ENCODE assay signal across 8 cellular contexts in genomic region chr10:67883710-67884312, GRCh38. TPM values are rescaled to one million over a fixed set of nuclear protein-coding genes. Genes with fewer than 3 reads are reported as not detected.
DNase-seq lines count a peak whose midpoint lies in the region; ATAC-seq, FAIRE-seq and TF ChIP-seq lines count a peak whose summit lies in the region.

No MANE protein-coding gene starts in this region.

- POLR2A ChIA-PET in OCI-LY7 (lab: Charles Lee) = interaction anchor here (0.6 to 2.0 kb wide), 16 partner anchors 11 to 449 kb away, joined by 3 to 7 read pairs (median 3); partner anchors contain the start of genes HNRNPH3 and PBLD

- peaks cover 21% of the 10 kb centered on the region for H3F3A ChIP-seq in neural progenitor cell (ENCODE audit: low read depth)

- intact Hi-C loops in OCI-LY7 (cut with micrococcal nuclease; ENCODE audit: unreplicated experiment) = loop anchor here (1.0 to 10.0 kb wide), 5 partner anchors 29 to 448 kb away; partner anchors contain the start of genes HERC4, HNRNPH3 and PBLD

- TF ChIP-seq CTCF in OCI-LY7 (conservative IDR thresholded peaks at IDR 0.05; ENCODE audit: low read length) (no peak), neural progenitor cell (IDR thresholded peaks at IDR 0.05) (no peak), D721Med (IDR thresholded peaks at IDR 0.05; ENCODE audit: insufficient read depth, missing control alignments) (no peak)

- CTCF ChIA-PET in OCI-LY7 (lab: Charles Lee; ENCODE audit: unreplicated experiment) = interaction anchor here (0.5 to 1.2 kb wide), 3 partner anchors 23 to 1057 kb away, joined by 3 read pairs; no protein-coding TSS in a partner anchor

- H3K36me3 ChIP-seq in OCI-LY7 (ENCODE audit: insufficient read depth, low read length) (peaks cover 21% of the 10 kb centered on the region), neural progenitor cell (peaks cover 12% of the 10 kb centered on the region)

- H3K27ac Mint-ChIP-seq in neural progenitor cell = peak overlapping the region; percentile 91

- H4K20me1 ChIP-seq in OCI-LY7 (ENCODE audit: insufficient read depth, low read length) (peaks cover 13% of the 10 kb centered on the region; the same call in 1 of the 2 replicates), neural progenitor cell (ENCODE audit: low read depth) (peaks cover 25% of the 10 kb centered on the region)

- peaks cover 10% of the 10 kb centered on the region for H3K27me3 Mint-ChIP-seq in neural progenitor cell (ENCODE audit: insufficient read depth, low read depth)

- no peak overlapping the region for H3K9ac ChIP-seq in neural progenitor cell

- TSS peak; percentile 93 for BruUV-seq in OCI-LY7 (replicated peaks; lab: Mats Ljungman, UMichigan)

- FAIRE-seq in D721Med (lab: Jason Lieb, UNC) = no peak

- H3K36me3 Mint-ChIP-seq in neural progenitor cell = peaks cover 18% of the 10 kb centered on the region

- H3K4me1 Mint-ChIP-seq in neural progenitor cell = peaks cover 12% of the 10 kb centered on the region

- no peaks in the 10 kb centered on the region for H3K27me3 ChIP-seq in neural progenitor cell

- peaks cover 17% of the 10 kb centered on the region for H3K4me1 ChIP-seq in OCI-LY7 (ENCODE audit: insufficient read depth, low read length, poor library complexity, severe bottlenecking)
- no peaks in the 10 kb centered on the region for H3K4me1 ChIP-seq in neural progenitor cell

- H3K4me3 ChIP-seq in OCI-LY7 (ENCODE audit: low read depth, low read length, poor library complexity, severe bottlenecking) (peak overlapping the region; percentile 78), neural progenitor cell (peak overlapping the region; percentile 81)

- ATAC-seq in GM19324 (IDR thresholded peaks at IDR 0.05; ENCODE audit: low FRiP score, unreplicated experiment) = no peak

- H3K27ac ChIP-seq in OCI-LY7 (ENCODE audit: low read depth, low read length, poor library complexity, severe bottlenecking) = peak overlapping the region; percentile 75
- H3K27ac ChIP-seq in epithelial cell of prostate = peak overlapping the region; percentile 88
- peak overlapping the region; percentile 94 for H3K27ac ChIP-seq in neural progenitor cell

- H2AFZ ChIP-seq in OCI-LY7 (ENCODE audit: low read length) (peak overlapping the region; percentile 96), neural progenitor cell (replicated peaks) (peak overlapping the region; percentile 71)

- H3K4me2 ChIP-seq in OCI-LY7 (ENCODE audit: low read length) (peak overlapping the region; percentile 89), neural progenitor cell (peak overlapping the region; percentile 73)

- H3K9me2 ChIP-seq in OCI-LY7 (ENCODE audit: insufficient read depth, low read length) = no peaks in the 10 kb centered on the region

- H3K9me3 Mint-ChIP-seq in neural progenitor cell = no peaks in the 10 kb centered on the region

- DNase-seq in EH (ENCODE audit: low read depth) (peak; percentile 25), OCI-LY7 (ENCODE audit: low spot score) (no peak), epithelial cell of prostate (ENCODE audit: low read depth, low spot score) (no peak), neural progenitor cell (ENCODE audit: low spot score) (no peak), Ammon's horn (ENCODE audit: low spot score) (no peak), AG08396 (ENCODE audit: low spot score) (no peak), D721Med (ENCODE audit: insufficient read length, low spot score) (no peak)

- peaks cover 38% of the 10 kb centered on the region for H3K79me2 ChIP-seq in OCI-LY7 (ENCODE audit: insufficient read depth, low read depth, low read length)
- H3K79me2 ChIP-seq in neural progenitor cell (ENCODE audit: low read depth) = peaks cover 40% of the 10 kb centered on the region

- H3K9me3 ChIP-seq in OCI-LY7 (ENCODE audit: low read length) (no peaks in the 10 kb centered on the region), neural progenitor cell (ENCODE audit: low read depth) (no peaks in the 10 kb centered on the region)

- peak overlapping the region; percentile 93 for H3K4me3 Mint-ChIP-seq in neural progenitor cell

RNA-seq across cellular contexts. Expression of gene SIRT1, which starts 0.6 kb away (rescaled TPM):
- 18.0 and 20.4 TPM in 2 replicates for total RNA-seq in OCI-LY7 (2014; rRNA removed; shearing (Covaris generic))
- 35.8 and 39.2 TPM in 2 replicates for total RNA-seq in OCI-LY7 (2022)
- 26.2 and 48.5 TPM in 2 replicates for total RNA-seq in neural progenitor cell (ENCODE audit: low replicate concordance)

RNA-seq across cellular contexts. Expression of gene DNAJC12, which starts 45.8 kb away (rescaled TPM):
- 12.8 and 13.0 TPM in 2 replicates for total RNA-seq in OCI-LY7 (2014; rRNA removed; shearing (Covaris generic))
- total RNA-seq in OCI-LY7 (2022) (18.9 and 19.4 TPM in 2 replicates), neural progenitor cell (ENCODE audit: low replicate concordance) (3.5 and 3.7 TPM in 2 replicates)
